ENCODE assay signal across 15 cellular contexts in the genomic region with DNA sequence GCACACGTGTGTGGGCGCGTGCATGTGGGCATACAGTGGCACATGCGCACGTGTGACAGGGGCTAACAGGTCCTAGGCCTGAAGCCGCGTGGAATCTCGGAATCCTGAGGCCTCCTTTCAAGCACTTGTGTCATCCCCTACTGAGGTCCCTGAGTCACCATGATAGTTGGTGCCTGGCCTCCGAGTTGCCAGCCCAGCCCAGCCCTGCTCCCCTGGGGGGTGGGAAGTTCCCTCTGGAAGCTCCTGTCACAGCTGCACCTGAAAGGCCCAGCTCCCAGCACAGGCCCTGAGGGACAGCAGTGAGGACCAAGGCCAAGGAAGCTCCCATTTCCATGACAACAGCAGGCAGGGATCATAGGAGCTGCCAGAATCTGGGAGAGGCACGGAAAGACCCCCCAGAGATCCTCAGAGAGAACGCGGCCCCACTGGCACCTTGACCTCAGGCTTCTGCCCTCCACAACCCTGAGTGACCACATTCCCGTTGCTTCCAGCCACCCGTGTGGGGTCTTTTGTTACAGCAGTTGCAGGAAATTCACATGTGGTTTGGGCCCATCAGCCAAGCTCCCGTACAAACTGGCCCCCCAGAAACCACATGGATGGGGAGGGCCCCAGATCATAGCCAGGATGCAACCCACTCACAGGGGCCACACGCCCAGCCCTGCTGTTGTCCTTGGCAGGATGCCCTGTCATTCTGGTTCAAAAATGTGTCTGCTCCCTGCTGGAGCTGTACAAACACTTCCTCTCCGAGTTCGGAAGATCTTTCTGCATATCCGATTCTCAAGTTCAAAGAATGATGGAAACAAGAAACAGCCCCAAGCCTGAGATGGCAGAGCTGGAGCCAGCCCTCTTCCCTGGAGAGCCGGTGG. TPM values are rescaled to one million over a fixed set of nuclear protein-coding genes. Genes with fewer than 3 reads are reported as not detected.
DNase-seq lines count a peak whose midpoint lies in the region; ATAC-seq and TF ChIP-seq lines count a peak whose summit lies in the region.
"Had no signal": no experiment of that assay in that cellular context is flagged by ENCODE, and none has a peak within 500 bp of the region (broad histone marks: within the 10 kb centered on the region; RNA-seq: fewer than 3 reads in every experiment).

No MANE protein-coding gene starts in this region.

- CTCF ChIA-PET in IMR-90 (lab: Yijun Ruan, JAX) (interaction anchor here (1.0 kb wide), 1 partner anchor 13 kb away, joined by 4 read pairs; no protein-coding TSS in a partner anchor), mammary epithelial cell (lab: Charles Lee; ENCODE audit: low non-redundant PET) (no interaction called here)

- no peak overlapping the region for H3K4ac ChIP-seq in IMR-90 (ENCODE audit: low read depth, low read length)

- H3K27me3 ChIP-seq in IMR-90 (ENCODE audit: control insufficient read depth, insufficient read depth, low read length), result peaks cover 32% of the 10 kb centered on the region; the same call in 1 of the 2 replicates
- peaks cover 6% of the 10 kb centered on the region for H3K27me3 ChIP-seq in mammary epithelial cell (ENCODE audit: insufficient read depth, low read length)
- H3K27me3 ChIP-seq in muscle layer of colon (ENCODE audit: control insufficient read depth in 1 of 2, insufficient read depth in 2 of 2, low read length in 2 of 2), result no peaks in the 10 kb centered on the region

- H3K56ac ChIP-seq in IMR-90 (ENCODE audit: extremely low read depth, insufficient read depth, low read length), result no peak overlapping the region

- ATAC-seq in IMR-90 (ENCODE audit: low read depth) (no peak), GM18870 (IDR thresholded peaks at IDR 0.05; ENCODE audit: unreplicated experiment) (no peak), natural killer cell (no peak)
- no peak for ATAC-seq in stimulated activated effector memory CD8-positive, alpha-beta T cell treated with anti-CD3 and anti-CD28 coated beads, Interleukin-12 subunit alpha, Interleukin-12 subunit beta, amount 100 ng/mL, for 72 hours
- ATAC-seq: stimulated activated memory B cell treated with anti-CD40 and anti-IgM and Interleukin-4, amounts not matched to agents 10 μg/mL and 1 μg/mL and 100 μg/mL, for 72 hours had no signal

- H3K14ac ChIP-seq in IMR-90 (replicated peaks; ENCODE audit: low read depth, low read length), result no peak overlapping the region

- no peak for TF ChIP-seq RAD21 in IMR-90 (IDR thresholded peaks at IDR 0.05; ENCODE audit: low read length)

- H3K27ac ChIP-seq in IMR-90 (ENCODE audit: insufficient read depth, low read length) (no peak overlapping the region), mammary epithelial cell (ENCODE audit: insufficient read depth, low read depth, low read length) (no peak overlapping the region), muscle layer of colon (ENCODE audit: low read depth, low read length) (peak overlapping the region; percentile 19)
- H3K27ac ChIP-seq: hepatocyte had no signal

- POLR2A ChIA-PET in IMR-90 (lab: Charles Lee; ENCODE audit: unreplicated experiment), result no interaction called here

- H2AK5ac ChIP-seq in IMR-90 (ENCODE audit: low read depth, low read length), result no peak overlapping the region

- no peak overlapping the region for H4K91ac ChIP-seq in IMR-90 (ENCODE audit: insufficient read depth, low read depth, low read length)

- H2AK9ac ChIP-seq in IMR-90 (replicated peaks; ENCODE audit: low read depth, low read length, poor library complexity), result no peak overlapping the region

- H3K36me3 ChIP-seq in IMR-90 (ENCODE audit: control insufficient read depth, insufficient read depth, low read length) (no peaks in the 10 kb centered on the region), mammary epithelial cell (ENCODE audit: insufficient read depth, low read length) (no peaks in the 10 kb centered on the region), muscle layer of colon (ENCODE audit: insufficient read depth, low read length) (no peaks in the 10 kb centered on the region)

- intact Hi-C loops in IMR-90 (cut with micrococcal nuclease) (no loop called here), mammary epithelial cell (cut with micrococcal nuclease) (no loop called here), natural killer cell (cut with micrococcal nuclease) (no loop called here)

- peak; percentile 40 for DNase-seq in Ammon's horn (ENCODE audit: low spot score)
- no peak for DNase-seq in IMR-90
- no peak for DNase-seq in mammary epithelial cell
- no peak for DNase-seq in natural killer cell
- no peak for DNase-seq in activated CD8-positive, alpha-beta memory T cell treated with anti-CD3 and anti-CD28 coated beads, Interleukin-2, amount 50 U/mL, for 4 hours
- no peak for DNase-seq in stimulated activated effector memory CD8-positive, alpha-beta T cell treated with anti-CD3 and anti-CD28 coated beads, Interleukin-12 subunit alpha, Interleukin-12 subunit beta, amount 100 ng/mL, for 72 hours (ENCODE audit: low spot score in 2 of 2)
- DNase-seq: activated CD4-positive, alpha-beta T cell treated with anti-CD3 and anti-CD28 coated beads for 4 hours; COR-L47; cortex of kidney; NCI-H2107 had no signal

- H2AFZ ChIP-seq in IMR-90 (replicated peaks; ENCODE audit: low read length, poor library complexity) (peak overlapping the region; percentile 23), mammary epithelial cell (ENCODE audit: low read depth, low read length) (peak overlapping the region; percentile 58)
- H2AFZ ChIP-seq: hepatocyte had no signal

- no peak for TF ChIP-seq POLR2A in IMR-90 (IDR thresholded peaks at IDR 0.05; ENCODE audit: low read depth, low read length)

- 94% methylated on average over 7 of the region's 20 CpGs; no CpG with 5 or more reads in 1 of the 2 experiments for WGBS in IMR-90 (ENCODE audit: extremely low coverage in 2 of 2, insufficient read length in 1 of 2), 2 experiments
- 47% methylated on average over 16 of the region's 20 CpGs for WGBS in mammary epithelial cell (ENCODE audit: low coverage, missing lambda C conversion rate)

- no peaks in the 10 kb centered on the region for H3K79me1 ChIP-seq in IMR-90 (ENCODE audit: low read depth in 1 of 2, low read length in 2 of 2)

- in situ Hi-C loops in IMR-90 (cut with MboI; ENCODE audit: low sequenced_read_pairs), result no loop called here
- in situ Hi-C loops in mammary epithelial cell (cut with MboI; ENCODE audit: low sequenced_read_pairs in 2 of 2), result no loop called here

- TF ChIP-seq CTCF in IMR-90 (conservative IDR thresholded peaks at IDR 0.05; ENCODE audit: low read depth, low read length), result no peak
- TF ChIP-seq CTCF in mammary epithelial cell (conservative IDR thresholded peaks at IDR 0.05 in 1 of 2, IDR thresholded peaks at IDR 0.05 in 1 of 2; ENCODE audit: extremely low read depth in 1 of 2, insufficient read depth in 1 of 2, low read depth in 1 of 2, low read length in 2 of 2), result no peak
- TF ChIP-seq CTCF in natural killer cell (IDR thresholded peaks at IDR 0.05), result no peak

- no peaks in the 10 kb centered on the region for H3K4me1 ChIP-seq in IMR-90 (ENCODE audit: control insufficient read depth, insufficient read depth, low read length)
- peaks cover 7% of the 10 kb centered on the region for H3K4me1 ChIP-seq in mammary epithelial cell (ENCODE audit: insufficient read depth, low read length)
- peaks cover 44% of the 10 kb centered on the region for H3K4me1 ChIP-seq in muscle layer of colon (ENCODE audit: insufficient read depth, low read length)

- dilution Hi-C loops in IMR-90 (cut with HindIII; ENCODE audit: low sequenced_read_pairs, unreplicated experiment) (no loop called here), mammary epithelial cell (cut with HindIII; ENCODE audit: low sequenced_read_pairs) (no loop called here)

- H3K23ac ChIP-seq in IMR-90 (ENCODE audit: low read depth, low read length), result no peak overlapping the region

- H3K36me3 Mint-ChIP-seq in natural killer cell, result no peaks in the 10 kb centered on the region
- H3K36me3 Mint-ChIP-seq in stimulated activated effector memory CD8-positive, alpha-beta T cell treated with anti-CD3 and anti-CD28 coated beads, Interleukin-12 subunit alpha, Interleukin-12 subunit beta, amount 100 ng/mL, for 72 hours, result no peaks in the 10 kb centered on the region
- H3K36me3 Mint-ChIP-seq: stimulated activated memory B cell treated with anti-CD40 and anti-IgM and Interleukin-4, amounts not matched to agents 10 μg/mL and 1 μg/mL and 100 μg/mL, for 72 hours had no signal

- BruUV-seq in IMR-90 (replicated peaks; lab: Mats Ljungman, UMichigan) (no TSS peak), mammary epithelial cell (replicated peaks; lab: Mats Ljungman, UMichigan) (no TSS peak)

- no peaks in the 10 kb centered on the region for H3K9me3 Mint-ChIP-seq in natural killer cell
- no peaks in the 10 kb centered on the region for H3K9me3 Mint-ChIP-seq in stimulated activated effector memory CD8-positive, alpha-beta T cell treated with anti-CD3 and anti-CD28 coated beads, Interleukin-12 subunit alpha, Interleukin-12 subunit beta, amount 100 ng/mL, for 72 hours
- H3K9me3 Mint-ChIP-seq: stimulated activated memory B cell treated with anti-CD40 and anti-IgM and Interleukin-4, amounts not matched to agents 10 μg/mL and 1 μg/mL and 100 μg/mL, for 72 hours had no signal

- H2BK20ac ChIP-seq in IMR-90 (ENCODE audit: low read depth, low read length), result no peak overlapping the region

- no peaks in the 10 kb centered on the region for H4K20me1 ChIP-seq in IMR-90 (ENCODE audit: insufficient read depth, low read length)
- H4K20me1 ChIP-seq in mammary epithelial cell (ENCODE audit: insufficient read depth, low read length), result no peaks in the 10 kb centered on the region

- H3K4me1 Mint-ChIP-seq in natural killer cell, result no peaks in the 10 kb centered on the region
- H3K4me1 Mint-ChIP-seq in stimulated activated effector memory CD8-positive, alpha-beta T cell treated with anti-CD3 and anti-CD28 coated beads, Interleukin-12 subunit alpha, Interleukin-12 subunit beta, amount 100 ng/mL, for 72 hours, result peaks cover 12% of the 10 kb centered on the region

- no peak overlapping the region for H2BK15ac ChIP-seq in IMR-90 (ENCODE audit: low read depth, low read length)

- no peak overlapping the region for H4K5ac ChIP-seq in IMR-90 (ENCODE audit: low read depth, low read length)

- H3K18ac ChIP-seq in IMR-90 (ENCODE audit: low read depth, low read length), result no peak overlapping the region

- H3K27me3 Mint-ChIP-seq in natural killer cell (ENCODE audit: low read depth in 2 of 2), result peaks cover 19 to 25% of the 10 kb centered on the region in 2 donors

- no peaks in the 10 kb centered on the region for H3K79me2 ChIP-seq in mammary epithelial cell (ENCODE audit: insufficient read depth, low read length)
- H3K79me2 ChIP-seq: hepatocyte had no signal

- peaks cover 3% of the 10 kb centered on the region; the same call in 1 of the 2 replicates for H3K9me1 ChIP-seq in IMR-90 (ENCODE audit: insufficient read depth, low read length)

- H3K9ac ChIP-seq in IMR-90 (ENCODE audit: low read depth, low read length), result no peak overlapping the region
- no peak overlapping the region for H3K9ac ChIP-seq in mammary epithelial cell (ENCODE audit: insufficient read depth, low read length)
- H3K9ac ChIP-seq in muscle layer of colon (ENCODE audit: low read length), result no peak overlapping the region

- no peak overlapping the region for H3K4me3 Mint-ChIP-seq in natural killer cell
- H3K4me3 Mint-ChIP-seq in stimulated activated effector memory CD8-positive, alpha-beta T cell treated with anti-CD3 and anti-CD28 coated beads, Interleukin-12 subunit alpha, Interleukin-12 subunit beta, amount 100 ng/mL, for 72 hours, result no peak overlapping the region
- H3K4me3 Mint-ChIP-seq: stimulated activated memory B cell treated with anti-CD40 and anti-IgM and Interleukin-4, amounts not matched to agents 10 μg/mL and 1 μg/mL and 100 μg/mL, for 72 hours had no signal

- no peak overlapping the region for H3K27ac Mint-ChIP-seq in natural killer cell
- no peak overlapping the region for H3K27ac Mint-ChIP-seq in stimulated activated effector memory CD8-positive, alpha-beta T cell treated with anti-CD3 and anti-CD28 coated beads, Interleukin-12 subunit alpha, Interleukin-12 subunit beta, amount 100 ng/mL, for 72 hours
- H3K27ac Mint-ChIP-seq: stimulated activated memory B cell treated with anti-CD40 and anti-IgM and Interleukin-4, amounts not matched to agents 10 μg/mL and 1 μg/mL and 100 μg/mL, for 72 hours had no signal

- H2BK5ac ChIP-seq in IMR-90 (ENCODE audit: low read depth, low read length, poor library complexity, severe bottlenecking), result no peak overlapping the region

- H3K4me3 ChIP-seq in IMR-90 (ENCODE audit: insufficient read depth, low read depth, low read length), result no peak overlapping the region
- no peak overlapping the region for H3K4me3 ChIP-seq in mammary epithelial cell (replicated peaks in 1 of 3; ENCODE audit: insufficient read depth in 1 of 3, low read depth in 2 of 3, low read length in 3 of 3)
- H3K4me3 ChIP-seq in muscle layer of colon (ENCODE audit: low read depth in 1 of 2, low read length in 2 of 2), result no peak overlapping the region
- H3K4me3 ChIP-seq: hepatocyte had no signal

- no peaks in the 10 kb centered on the region for H3K9me3 ChIP-seq in IMR-90 (ENCODE audit: control insufficient read depth, insufficient read depth, low read length)
- H3K9me3 ChIP-seq in mammary epithelial cell (replicated peaks; ENCODE audit: insufficient read depth, low read length), result no peaks in the 10 kb centered on the region
- no peaks in the 10 kb centered on the region for H3K9me3 ChIP-seq in muscle layer of colon (ENCODE audit: low read length)

- H4K8ac ChIP-seq in IMR-90 (ENCODE audit: low read depth in 2 of 2, low read length in 2 of 2), result no peak overlapping the region

- H3K4me2 ChIP-seq in IMR-90 (ENCODE audit: low read depth, low read length), result no peak overlapping the region
- peak overlapping the region; percentile 45 for H3K4me2 ChIP-seq in mammary epithelial cell (ENCODE audit: insufficient read depth, low read depth, low read length)
- H3K4me2 ChIP-seq: hepatocyte had no signal

- H2BK120ac ChIP-seq in IMR-90 (ENCODE audit: low read depth, low read length), result no peak overlapping the region

RNA-seq across cellular contexts. Expression of gene ENPP7, which starts 35.2 kb away (rescaled TPM):
- total RNA-seq in IMR-90 (2012; rRNA removed) (not detected in 2 replicates), mammary epithelial cell (not detected), natural killer cell (under 1 TPM in 1 of 3 donors, not detected in 2; 0.95 TPM)
- polyA plus RNA-seq in IMR-90 (2012; rRNA removed) (not detected in 2 replicates), mammary epithelial cell (not detected)
- not detected in 2 replicates for polyA plus RNA-seq in IMR-90 (2012; cell fraction: cytosol; rRNA removed)
- polyA plus RNA-seq in IMR-90 (2012; cell fraction: nucleus; rRNA removed; ENCODE audit: low replicate concordance), result not detected in 2 replicates
- polyA minus RNA-seq in mammary epithelial cell, result not detected
- total RNA-seq: HT-29 had no signal
